18 cellular contexts compared by ENCODE assay signal in the genomic region with DNA sequence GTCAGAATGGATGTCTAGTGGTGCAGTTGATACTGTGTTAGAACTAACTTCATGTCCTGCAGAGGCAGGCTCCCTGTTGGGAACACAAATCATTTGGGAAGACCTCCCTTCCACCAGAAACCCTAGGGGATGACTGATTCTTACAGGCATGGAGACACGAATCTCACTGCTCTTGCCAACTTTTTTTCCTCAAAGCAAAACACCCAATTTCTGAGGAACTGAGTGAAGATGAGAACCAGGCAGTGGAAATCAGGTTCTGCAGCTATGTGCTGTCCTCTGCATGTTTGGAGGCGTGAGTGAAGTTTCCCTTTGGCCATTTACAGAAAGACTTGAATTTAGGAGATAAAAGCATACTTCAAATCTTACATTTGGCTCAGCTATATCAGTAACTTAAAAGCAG.
"Had no signal": no experiment of that assay in that cellular context is flagged by ENCODE, and none has a peak within 500 bp of the region (broad histone marks: within the 10 kb centered on the region; RNA-seq: fewer than 3 reads in every experiment).

No MANE protein-coding gene starts in this region.

- H3K4me1 Mint-ChIP-seq: activated naive CD8-positive, alpha-beta T cell treated with anti-CD3 and anti-CD28 coated beads for 36 hours had no signal

- DNase-seq: activated CD4-positive, alpha-beta memory T cell treated with anti-CD3 and anti-CD28 coated beads for 36 hours; activated gamma-delta T cell treated with Interleukin-2 at 50 U/mL for 16 hours; activated naive CD8-positive, alpha-beta T cell treated with anti-CD3 and anti-CD28 coated beads for 36 hours; activated T-cell treated with anti-CD3 and anti-CD28 coated beads, Interleukin-2, amount 50 U/mL, for 72 hours; anterior cingulate cortex; caudate nucleus; effector memory CD8-positive, alpha-beta T cell; erythroblast; foreskin melanocyte; head of caudate nucleus; pancreas; stimulated activated CD4-positive, alpha-beta T cell treated with anti-CD3 and anti-CD28 coated beads, Interleukin-4, amount 100 ng/mL, for 1 hour; stimulated activated CD8-positive, alpha-beta memory T cell treated with anti-CD3 and anti-CD28 coated beads, Interleukin-4, amount 100 ng/mL, for 48 hours; stimulated activated naive CD8-positive, alpha-beta T cell treated with anti-CD3 and anti-CD28 coated beads, Interleukin-15, Interleukin-2, amounts not matched to agents 100 U/mL and 50 U/mL, for 24 hours; T-helper 9 cell; testis had no signal

- H3K27ac ChIP-seq: pancreas, testis, VCaP had no signal

- H3K4me3 ChIP-seq: pancreas, testis had no signal

- ATAC-seq: activated T-cell treated with anti-CD3 and anti-CD28 coated beads, Interleukin-2, amount 50 U/mL, for 72 hours; effector memory CD8-positive, alpha-beta T cell; left lobe of liver; pancreas; stimulated activated naive CD8-positive, alpha-beta T cell treated with anti-CD3 and anti-CD28 coated beads, Interleukin-15, Interleukin-2, amounts not matched to agents 100 U/mL and 50 U/mL, for 24 hours had no signal

- H3K27me3 Mint-ChIP-seq: activated CD4-positive, alpha-beta memory T cell treated with anti-CD3 and anti-CD28 coated beads for 36 hours; activated naive CD8-positive, alpha-beta T cell treated with anti-CD3 and anti-CD28 coated beads for 36 hours; effector memory CD8-positive, alpha-beta T cell had no signal

- H3K27ac Mint-ChIP-seq: activated CD4-positive, alpha-beta memory T cell treated with anti-CD3 and anti-CD28 coated beads for 36 hours; activated naive CD8-positive, alpha-beta T cell treated with anti-CD3 and anti-CD28 coated beads for 36 hours; activated T-cell treated with anti-CD3 and anti-CD28 coated beads, Interleukin-2, amount 50 U/mL, for 72 hours; effector memory CD8-positive, alpha-beta T cell had no signal

- H3K4me3 Mint-ChIP-seq: activated CD4-positive, alpha-beta memory T cell treated with anti-CD3 and anti-CD28 coated beads for 36 hours; activated naive CD8-positive, alpha-beta T cell treated with anti-CD3 and anti-CD28 coated beads for 36 hours; activated T-cell treated with anti-CD3 and anti-CD28 coated beads, Interleukin-2, amount 50 U/mL, for 72 hours; effector memory CD8-positive, alpha-beta T cell had no signal

- H3K9me3 ChIP-seq: pancreas, testis had no signal

- H3K4me1 ChIP-seq: pancreas, testis had no signal

- H3K27me3 ChIP-seq: pancreas, testis had no signal

- H3K36me3 ChIP-seq: pancreas had no signal

- H3K36me3 Mint-ChIP-seq: activated CD4-positive, alpha-beta memory T cell treated with anti-CD3 and anti-CD28 coated beads for 36 hours; activated naive CD8-positive, alpha-beta T cell treated with anti-CD3 and anti-CD28 coated beads for 36 hours had no signal
